8 cellular contexts compared by ENCODE assay signal in genomic region chr7:54469740-54470139, GRCh38.
"Had no signal": no experiment of that assay in that cellular context is flagged by ENCODE, and none has a peak within 500 bp of the region (broad histone marks: within the 10 kb centered on the region; RNA-seq: fewer than 3 reads in every experiment).

No MANE protein-coding gene starts in this region.

- H3K4me1 ChIP-seq: HAP-1 had no signal

- DNase-seq: H7, HFFc6 had no signal

- H3K27ac ChIP-seq: HL-60 had no signal

- H3K27me3 Mint-ChIP-seq: IgD-negative memory B cell had no signal

- H3K4me1 Mint-ChIP-seq: GM23338, IgD-negative memory B cell had no signal

- ATAC-seq: GM23338, HCT116, HepG2 had no signal

- H3K27ac Mint-ChIP-seq: GM23338, HFFc6, IgD-negative memory B cell had no signal

- H3K36me3 ChIP-seq: HAP-1 had no signal

- H3K9me3 ChIP-seq: HAP-1 had no signal

- H3K4me3 Mint-ChIP-seq: GM23338, HFFc6, IgD-negative memory B cell had no signal

- H3K4me3 ChIP-seq: GM23338, HAP-1 had no signal
